8 cellular contexts compared by ENCODE assay signal in the genomic region with DNA sequence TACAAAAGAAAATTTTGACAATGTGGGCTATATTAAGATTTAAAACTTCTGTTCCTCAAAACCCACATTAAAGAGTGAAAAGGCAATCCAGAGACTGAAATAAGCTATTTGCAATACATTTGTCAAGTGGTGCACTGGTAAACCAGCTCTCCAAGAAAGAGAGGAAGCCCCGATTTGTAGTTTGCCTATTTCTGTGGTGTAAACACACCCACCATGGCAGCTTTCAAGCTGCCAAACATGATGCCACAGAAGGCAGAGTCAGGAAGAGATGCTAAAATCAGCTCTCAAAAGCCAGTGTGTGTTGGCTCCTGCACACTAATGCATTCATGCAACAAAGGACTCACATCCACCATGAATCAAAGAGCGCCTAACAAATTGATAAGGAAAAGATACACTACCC. TPM values are rescaled to one million over a fixed set of nuclear protein-coding genes. Genes with fewer than 3 reads are reported as not detected.
A peak's percentile ranks its signal among the peaks of the same experiment; 100 is the strongest.
DNase-seq lines count a peak whose midpoint lies in the region; ATAC-seq lines count a peak whose summit lies in the region.
"Had no signal": no experiment of that assay in that cellular context is flagged by ENCODE, and none has a peak within 500 bp of the region (broad histone marks: within the 10 kb centered on the region; RNA-seq: fewer than 3 reads in every experiment).

No MANE protein-coding gene starts in this region.

- H3K9me3 Mint-ChIP-seq in immature natural killer cell: no peaks in the 10 kb centered on the region

- H3K27ac Mint-ChIP-seq in immature natural killer cell: peak overlapping the region; percentile 20 to 86 (median 73)

- peaks cover 86 to 90% of the 10 kb centered on the region in 2 donors for H3K4me1 Mint-ChIP-seq in immature natural killer cell

- no peak for DNase-seq in immature natural killer cell
- no peak for DNase-seq in DMS79 treated with DMSO at 0.1 percent for 48 hours (lab: John Stamatoyannopoulos, UW)
- no peak for DNase-seq in DMS 273 treated with DMSO at 0.1 percent for 48 hours (lab: John Stamatoyannopoulos, UW)
- DNase-seq in NCI-H1092 treated with DMSO at 0.1 percent for 48 hours (lab: John Stamatoyannopoulos, UW): no peak
- DNase-seq: NCI-H146 had no signal

- H3K36me3 Mint-ChIP-seq in immature natural killer cell: peaks cover 4 to 16% (median 8%) of the 10 kb centered on the region in 3 donors

- H3K4me3 Mint-ChIP-seq in immature natural killer cell: peak overlapping the region; percentile 74 to 87 (median 79)

- ATAC-seq in GM18868 (IDR thresholded peaks at IDR 0.05; ENCODE audit: unreplicated experiment) (peak; percentile 24), GM21576 (IDR thresholded peaks at IDR 0.05; ENCODE audit: unreplicated experiment) (peak; percentile 25), HG03378 (IDR thresholded peaks at IDR 0.05; ENCODE audit: unreplicated experiment) (peak; percentile 35)

- peaks cover 0 to 2% (median 0%) of the 10 kb centered on the region in 3 donors for H3K27me3 Mint-ChIP-seq in immature natural killer cell (ENCODE audit: low read depth in 3 of 3)

RNA-seq across cellular contexts. Expression of a gene that starts 17.5 kb away (rescaled TPM):
- 100 to 1,000 TPM in 2 of 3 donors, 10 to 100 TPM in 1; 96.5 to 194 (median 109) TPM for polyA plus RNA-seq in immature natural killer cell
